In the genomic region with DNA sequence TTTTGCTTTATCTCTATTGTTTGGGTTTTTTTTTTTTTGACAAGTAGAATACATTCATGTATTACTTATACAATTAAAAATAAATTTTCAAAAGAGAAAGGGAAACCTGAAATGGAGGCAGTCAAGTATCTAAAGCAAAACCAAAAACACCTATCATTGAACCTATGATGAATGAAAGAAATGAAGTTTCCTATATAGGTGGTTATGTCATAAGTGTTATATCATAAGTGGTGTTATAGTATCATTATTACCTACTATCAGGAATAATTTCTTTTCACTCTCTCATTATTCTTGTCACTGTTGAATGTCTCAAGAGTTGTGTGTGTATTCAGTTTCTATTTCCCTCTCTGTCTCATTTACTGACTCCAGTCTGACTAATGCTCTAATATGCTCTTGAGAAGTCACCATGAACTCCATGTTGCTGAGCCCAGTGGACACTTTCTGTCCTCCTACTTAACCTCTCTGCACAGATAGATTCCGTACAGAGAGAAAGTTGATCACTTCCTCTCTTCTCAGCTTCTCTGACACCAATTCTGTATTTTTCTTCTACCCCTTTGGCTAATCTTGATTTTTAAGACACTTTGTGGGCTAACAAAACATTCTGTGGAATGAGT, we compare ENCODE assay signal across 16 cellular contexts. TPM values are rescaled to one million over a fixed set of nuclear protein-coding genes. Genes with fewer than 3 reads are reported as not detected.
DNase-seq lines count a peak whose midpoint lies in the region; ATAC-seq and TF ChIP-seq lines count a peak whose summit lies in the region.
"Had no signal": no experiment of that assay in that cellular context is flagged by ENCODE, and none has a peak within 500 bp of the region (broad histone marks: within the 10 kb centered on the region; RNA-seq: fewer than 3 reads in every experiment).

No MANE protein-coding gene starts in this region.

- peaks cover 23% of the 10 kb centered on the region for H3K4me1 ChIP-seq in adipocyte (ENCODE audit: control insufficient read depth, insufficient read depth, low read length)
- H3K4me1 ChIP-seq in left lung = no peaks in the 10 kb centered on the region

- POLR2A ChIA-PET in GM10248 (lab: Yijun Ruan, JAX) = no interaction called here
- POLR2A ChIA-PET in naive thymus-derived CD8-positive, alpha-beta T cell (lab: Charles Lee) = no interaction called here

- no peak overlapping the region for H3K9ac ChIP-seq in adipocyte (ENCODE audit: low read length)

- no peaks in the 10 kb centered on the region for H3K36me3 ChIP-seq in adipocyte (ENCODE audit: control insufficient read depth, insufficient read depth, low read length, severe bottlenecking)
- H3K36me3 ChIP-seq in left lung = no peaks in the 10 kb centered on the region
- H3K36me3 ChIP-seq: heart left ventricle had no signal

- DNase-seq in adipocyte (ENCODE audit: low read depth) = peak; percentile 30
- DNase-seq in left lung = no peak
- no peak for DNase-seq in GM13976 (ENCODE audit: low spot score)
- DNase-seq in GM10248 (ENCODE audit: extremely low spot score) = no peak
- DNase-seq in naive thymus-derived CD8-positive, alpha-beta T cell = no peak
- no peak for DNase-seq in GM03348 (ENCODE audit: low spot score)
- DNase-seq: CD4-positive, CD25-positive, alpha-beta regulatory T cell; heart left ventricle; NCI-H1436; stimulated activated CD4-positive, alpha-beta T cell treated with anti-CD3 and anti-CD28 coated beads, Interleukin-2, amount 100 ng/mL, for 48 hours; stimulated activated naive CD8-positive, alpha-beta T cell treated with anti-CD3 and anti-CD28 coated beads, Interleukin-15, Interleukin-2, amounts not matched to agents 100 U/mL and 50 U/mL, for 24 hours; T-helper 2 cell had no signal

- in situ Hi-C loops in GM13976 (cut with MboI; ENCODE audit: low sequenced_read_pairs, unreplicated experiment) = no loop called here

- no peaks in the 10 kb centered on the region for H3K27me3 ChIP-seq in adipocyte (replicated peaks; ENCODE audit: control insufficient read depth, insufficient read depth, low read length)
- no peaks in the 10 kb centered on the region for H3K27me3 ChIP-seq in left lung
- H3K27me3 ChIP-seq: heart left ventricle had no signal

- peaks cover 0 to 12% (median 0%) of the 10 kb centered on the region in 5 donors for H3K27me3 Mint-ChIP-seq in naive thymus-derived CD8-positive, alpha-beta T cell
- H3K27me3 Mint-ChIP-seq: activated naive CD8-positive, alpha-beta T cell; CD4-positive, CD25-positive, alpha-beta regulatory T cell had no signal

- H3K4me1 Mint-ChIP-seq in naive thymus-derived CD8-positive, alpha-beta T cell = peaks cover 0 to 1% (median 0%) of the 10 kb centered on the region in 4 donors
- H3K4me1 Mint-ChIP-seq: CD4-positive, CD25-positive, alpha-beta regulatory T cell had no signal

- intact Hi-C loops in left lung (cut with DNase I) = no loop called here

- peak overlapping the region; percentile 50 for H3K4me3 ChIP-seq in adipocyte (ENCODE audit: low read length)
- no peak overlapping the region for H3K4me3 ChIP-seq in left lung
- H3K4me3 ChIP-seq: heart left ventricle had no signal

- no peaks in the 10 kb centered on the region for H3K36me3 Mint-ChIP-seq in naive thymus-derived CD8-positive, alpha-beta T cell
- H3K36me3 Mint-ChIP-seq: activated naive CD8-positive, alpha-beta T cell; CD4-positive, CD25-positive, alpha-beta regulatory T cell had no signal

- H3K9me3 ChIP-seq in adipocyte (ENCODE audit: control insufficient read depth, low read length) (no peaks in the 10 kb centered on the region), left lung (no peaks in the 10 kb centered on the region)
- H3K9me3 ChIP-seq: heart left ventricle had no signal

- no peak overlapping the region for H3K4me3 Mint-ChIP-seq in naive thymus-derived CD8-positive, alpha-beta T cell
- H3K4me3 Mint-ChIP-seq: activated naive CD8-positive, alpha-beta T cell; CD4-positive, CD25-positive, alpha-beta regulatory T cell had no signal

- ATAC-seq in GM18870 (IDR thresholded peaks at IDR 0.05; ENCODE audit: unreplicated experiment) (peak; percentile 61), HG02981 (IDR thresholded peaks at IDR 0.05; ENCODE audit: unreplicated experiment) (peak; percentile 57), left lung (peak; percentile 74)
- ATAC-seq in naive thymus-derived CD8-positive, alpha-beta T cell = no peak
- ATAC-seq: stimulated activated naive CD8-positive, alpha-beta T cell treated with anti-CD3 and anti-CD28 coated beads, Interleukin-15, Interleukin-2, amounts not matched to agents 100 U/mL and 50 U/mL, for 24 hours had no signal

- peaks cover 0 to 17% (median 1%) of the 10 kb centered on the region in 9 donors for H3K9me3 Mint-ChIP-seq in naive thymus-derived CD8-positive, alpha-beta T cell

- CTCF ChIA-PET in GM10248 (lab: Yijun Ruan, JAX) = no interaction called here

- TF ChIP-seq CTCF in left lung (IDR thresholded peaks at IDR 0.05) (no peak), GM13976 (IDR thresholded peaks at IDR 0.05; ENCODE audit: borderline replicate concordance, control extremely low read depth, extremely low read depth, insufficient read depth, missing control alignments) (no peak), GM10248 (IDR thresholded peaks at IDR 0.05; ENCODE audit: control extremely low read depth, extremely low read depth, low read depth, missing control alignments) (no peak)

- no peak overlapping the region for H3K27ac Mint-ChIP-seq in naive thymus-derived CD8-positive, alpha-beta T cell
- H3K27ac Mint-ChIP-seq: activated naive CD8-positive, alpha-beta T cell; CD4-positive, CD25-positive, alpha-beta regulatory T cell had no signal

- H3K27ac ChIP-seq in left lung = no peak overlapping the region

RNA-seq across cellular contexts. Expression of a gene that starts 49.9 kb away (rescaled TPM):
- total RNA-seq in left lung = 10 to 100 TPM; 27.5 to 30.2 TPM
- total RNA-seq in naive thymus-derived CD8-positive, alpha-beta T cell = not detected
- polyA plus RNA-seq in naive thymus-derived CD8-positive, alpha-beta T cell = not detected
- total RNA-seq: activated CD8-positive, alpha-beta memory T cell treated with anti-CD3 and anti-CD28 coated beads for 36 hours; CD4-positive, CD25-positive, alpha-beta regulatory T cell had no signal
- polyA plus RNA-seq: CD4-positive, CD25-positive, alpha-beta regulatory T cell had no signal

Comparison
In these comparisons a context has a peak if more than half of its experiments do, and no peak if none do; other contexts are left out.
1. ATAC-seq: peak in GM18870 (single experiment), HG02981 (single experiment) and left lung (single experiment); none in naive thymus-derived CD8-positive, alpha-beta T cell (0 of 2).
2. RNA of a gene that starts 49.9 kb away (total RNA-seq): 27.5 to 30.2 TPM in left lung; not detected in naive thymus-derived CD8-positive, alpha-beta T cell; every median in the first group is over 10 times any median in the second.